ENCODE assay signal across 22 cellular contexts in genomic region chr15:83585770-83586169, GRCh38.
"Had no signal": no experiment of that assay in that cellular context is flagged by ENCODE, and none has a peak within 500 bp of the region (broad histone marks: within the 10 kb centered on the region; RNA-seq: fewer than 3 reads in every experiment).

No MANE protein-coding gene starts in this region.

- DNase-seq: cerebellar nuclear complex; dermis blood vessel endothelial cell; effector CD4-positive, alpha-beta T cell; endodermal cell; heart right ventricle; hypothalamus; islet precursor cell; left ventricle myocardium inferior; lower lobe of right lung; midbrain; occipital lobe; pancreas; right lobe of liver; spleen; stimulated activated CD4-positive, alpha-beta T cell treated with anti-CD3 and anti-CD28 coated beads, Interleukin-15, amount 100 ng/mL, for 24 hours; stimulated activated CD4-positive, alpha-beta T cell treated with anti-CD3 and anti-CD28 coated beads, Interleukin-1b, Interleukin-23, amount 100 ng/mL, for 48 hours; stimulated activated CD4-positive, alpha-beta T cell treated with anti-CD3 and anti-CD28 coated beads, Interleukin-4, amount 100 ng/mL, for 24 hours; stimulated activated naive CD4-positive, alpha-beta T cell; stomach; substantia nigra; trophoblast cell had no signal

- H3K27me3 ChIP-seq: pancreas, right lobe of liver, spleen, stomach had no signal

- H3K9me3 ChIP-seq: heart right ventricle, left ventricle myocardium inferior, lower lobe of right lung, pancreas, right lobe of liver, spleen, stomach, thoracic aorta had no signal

- H3K36me3 ChIP-seq: heart right ventricle, left ventricle myocardium inferior, lower lobe of right lung, pancreas, right lobe of liver, spleen, stomach, thoracic aorta had no signal

- H3K27ac ChIP-seq: heart right ventricle, left ventricle myocardium inferior, lower lobe of right lung, pancreas, right lobe of liver, spleen, stomach, thoracic aorta had no signal

- H3K4me3 ChIP-seq: heart right ventricle, left ventricle myocardium inferior, lower lobe of right lung, pancreas, right lobe of liver, spleen, stomach, thoracic aorta had no signal
